12 cellular contexts compared by ENCODE assay signal in the genomic region with DNA sequence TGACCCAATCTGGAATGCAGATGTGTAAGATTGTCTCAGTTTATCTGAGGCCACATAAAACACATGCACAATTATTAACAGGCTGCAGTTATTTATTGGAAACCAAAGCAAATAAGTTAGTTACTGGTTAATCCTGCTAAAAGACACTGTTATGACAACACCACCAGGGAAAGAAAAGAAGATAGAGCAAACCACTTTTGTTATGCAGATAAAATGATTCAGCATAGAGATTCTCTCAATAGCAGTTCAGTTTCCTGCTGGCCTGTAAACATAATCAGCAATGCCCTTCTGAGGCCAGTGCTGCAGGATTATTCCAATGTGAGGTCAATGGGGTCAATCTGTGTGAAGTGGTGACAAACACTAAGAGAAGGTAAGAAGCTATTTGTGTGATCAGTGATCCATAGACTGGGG.
DNase-seq lines count a peak whose midpoint lies in the region; ATAC-seq, FAIRE-seq and TF ChIP-seq lines count a peak whose summit lies in the region.
"Had no signal": no experiment of that assay in that cellular context is flagged by ENCODE, and none has a peak within 500 bp of the region (broad histone marks: within the 10 kb centered on the region; RNA-seq: fewer than 3 reads in every experiment).

No MANE protein-coding gene starts in this region.

- no peaks in the 10 kb centered on the region for H3K27me3 Mint-ChIP-seq in activated CD4-positive, alpha-beta T cell treated with anti-CD3 and anti-CD28 coated beads for 36 hours
- H3K27me3 Mint-ChIP-seq in naive thymus-derived CD8-positive, alpha-beta T cell: no peaks in the 10 kb centered on the region
- H3K27me3 Mint-ChIP-seq: activated naive CD8-positive, alpha-beta T cell treated with anti-CD3 and anti-CD28 coated beads for 36 hours; T-cell had no signal

- H3K4me1 ChIP-seq in thyroid gland: peaks cover 30 to 36% of the 10 kb centered on the region in 2 donors

- no peaks in the 10 kb centered on the region for H3K9me3 ChIP-seq in thyroid gland
- H3K9me3 ChIP-seq: psoas muscle had no signal

- H3K4me1 Mint-ChIP-seq in activated CD4-positive, alpha-beta T cell treated with anti-CD3 and anti-CD28 coated beads for 36 hours: peaks cover 16% of the 10 kb centered on the region
- peaks cover 11 to 60% (median 23%) of the 10 kb centered on the region in 4 donors for H3K4me1 Mint-ChIP-seq in naive thymus-derived CD8-positive, alpha-beta T cell

- POLR2A ChIA-PET in activated CD4-positive, alpha-beta T cell treated with anti-CD3 and anti-CD28 coated beads for 36 hours (lab: Charles Lee): no interaction called here
- POLR2A ChIA-PET in naive thymus-derived CD8-positive, alpha-beta T cell (lab: Charles Lee): no interaction called here

- H3K36me3 Mint-ChIP-seq in activated CD4-positive, alpha-beta T cell treated with anti-CD3 and anti-CD28 coated beads for 36 hours (ENCODE audit: low read depth): peaks cover 7% of the 10 kb centered on the region
- H3K36me3 Mint-ChIP-seq in naive thymus-derived CD8-positive, alpha-beta T cell: peaks cover 3 to 29% (median 14%) of the 10 kb centered on the region in 3 donors

- H3K4me3 ChIP-seq in thyroid gland (replicated peaks in 1 of 3): no peak overlapping the region
- H3K4me3 ChIP-seq: psoas muscle had no signal

- H3K4me3 Mint-ChIP-seq in activated CD4-positive, alpha-beta T cell treated with anti-CD3 and anti-CD28 coated beads for 36 hours: no peak overlapping the region
- H3K4me3 Mint-ChIP-seq in naive thymus-derived CD8-positive, alpha-beta T cell: no peak overlapping the region
- H3K4me3 Mint-ChIP-seq: activated naive CD8-positive, alpha-beta T cell treated with anti-CD3 and anti-CD28 coated beads for 36 hours; T-cell had no signal

- TF ChIP-seq CTCF in thyroid gland (IDR thresholded peaks at IDR 0.05): no peak

- H3K9me3 Mint-ChIP-seq in activated CD4-positive, alpha-beta T cell treated with anti-CD3 and anti-CD28 coated beads for 36 hours (ENCODE audit: low read depth): no peaks in the 10 kb centered on the region
- peaks cover 0 to under 1% (median 0%) of the 10 kb centered on the region in 9 donors for H3K9me3 Mint-ChIP-seq in naive thymus-derived CD8-positive, alpha-beta T cell
- H3K9me3 Mint-ChIP-seq: activated naive CD8-positive, alpha-beta T cell treated with anti-CD3 and anti-CD28 coated beads for 36 hours; T-cell had no signal

- peak; percentile 30 for ATAC-seq in activated CD4-positive, alpha-beta T cell treated with anti-CD3 and anti-CD28 coated beads for 36 hours
- ATAC-seq in naive thymus-derived CD8-positive, alpha-beta T cell: no peak
- ATAC-seq: T-cell had no signal

- no peak overlapping the region for H3K27ac Mint-ChIP-seq in activated CD4-positive, alpha-beta T cell treated with anti-CD3 and anti-CD28 coated beads for 36 hours
- peak overlapping the region in 1 of 10 donors; percentile 3 for H3K27ac Mint-ChIP-seq in naive thymus-derived CD8-positive, alpha-beta T cell
- H3K27ac Mint-ChIP-seq: activated naive CD8-positive, alpha-beta T cell treated with anti-CD3 and anti-CD28 coated beads for 36 hours; T-cell had no signal

- no peak for TF ChIP-seq POLR2A in thyroid gland (IDR thresholded peaks at IDR 0.05)

- peak overlapping the region; percentile 31 to 84 (median 54) for H3K27ac ChIP-seq in thyroid gland

- H3K27me3 ChIP-seq in thyroid gland: no peaks in the 10 kb centered on the region

- intact Hi-C loops in activated CD4-positive, alpha-beta T cell treated with anti-CD3 and anti-CD28 coated beads for 36 hours (cut with DNase I, micrococcal nuclease): no loop called here
- intact Hi-C loops in thyroid gland (cut with DNase I): no loop called here

- CTCF ChIA-PET in activated CD4-positive, alpha-beta T cell treated with anti-CD3 and anti-CD28 coated beads for 36 hours (lab: Charles Lee): no interaction called here

- FAIRE-seq in RCC 7860 (lab: Jason Lieb, UNC): peak; percentile 89

- in situ Hi-C loops in G401 (cut with HindIII; ENCODE audit: low sequenced_read_pairs): no loop called here

- DNase-seq in activated CD4-positive, alpha-beta T cell treated with anti-CD3 and anti-CD28 coated beads for 36 hours: no peak
- no peak for DNase-seq in activated CD4-positive, alpha-beta T cell treated with anti-CD3 and anti-CD28 coated beads for 48 hours
- peak; percentile 60 for DNase-seq in RCC 7860 (ENCODE audit: low spot score)
- peak; percentile 17 for DNase-seq in iPS-NIHi7 (ENCODE audit: extremely low spot score)
- DNase-seq in thyroid gland: peak; percentile 17 to 26
- DNase-seq in G401 (ENCODE audit: low spot score): no peak
- no peak for DNase-seq in naive thymus-derived CD8-positive, alpha-beta T cell
- no peak for DNase-seq in hippocampal formation (lab: John Stamatoyannopoulos, UW)
- DNase-seq: activated naive CD8-positive, alpha-beta T cell treated with anti-CD3 and anti-CD28 coated beads for 36 hours; NCI-H2081 treated with DMSO at 0.1 percent for 48 hours; psoas muscle; T-cell had no signal

- no peaks in the 10 kb centered on the region for H3K36me3 ChIP-seq in thyroid gland

Comparison
In these comparisons a context has a peak if more than half of its experiments do, and no peak if none do; other contexts are left out.
1. DNase-seq: peak in RCC 7860 (single experiment), iPS-NIHi7 (single experiment) and thyroid gland (2 of 2); none in activated CD4-positive, alpha-beta T cell treated with anti-CD3 and anti-CD28 coated beads for 36 hours (single experiment), activated CD4-positive, alpha-beta T cell treated with anti-CD3 and anti-CD28 coated beads for 48 hours (single experiment), G401 (single experiment), naive thymus-derived CD8-positive, alpha-beta T cell (0 of 10) and hippocampal formation (0 of 2).